In the genomic region with DNA sequence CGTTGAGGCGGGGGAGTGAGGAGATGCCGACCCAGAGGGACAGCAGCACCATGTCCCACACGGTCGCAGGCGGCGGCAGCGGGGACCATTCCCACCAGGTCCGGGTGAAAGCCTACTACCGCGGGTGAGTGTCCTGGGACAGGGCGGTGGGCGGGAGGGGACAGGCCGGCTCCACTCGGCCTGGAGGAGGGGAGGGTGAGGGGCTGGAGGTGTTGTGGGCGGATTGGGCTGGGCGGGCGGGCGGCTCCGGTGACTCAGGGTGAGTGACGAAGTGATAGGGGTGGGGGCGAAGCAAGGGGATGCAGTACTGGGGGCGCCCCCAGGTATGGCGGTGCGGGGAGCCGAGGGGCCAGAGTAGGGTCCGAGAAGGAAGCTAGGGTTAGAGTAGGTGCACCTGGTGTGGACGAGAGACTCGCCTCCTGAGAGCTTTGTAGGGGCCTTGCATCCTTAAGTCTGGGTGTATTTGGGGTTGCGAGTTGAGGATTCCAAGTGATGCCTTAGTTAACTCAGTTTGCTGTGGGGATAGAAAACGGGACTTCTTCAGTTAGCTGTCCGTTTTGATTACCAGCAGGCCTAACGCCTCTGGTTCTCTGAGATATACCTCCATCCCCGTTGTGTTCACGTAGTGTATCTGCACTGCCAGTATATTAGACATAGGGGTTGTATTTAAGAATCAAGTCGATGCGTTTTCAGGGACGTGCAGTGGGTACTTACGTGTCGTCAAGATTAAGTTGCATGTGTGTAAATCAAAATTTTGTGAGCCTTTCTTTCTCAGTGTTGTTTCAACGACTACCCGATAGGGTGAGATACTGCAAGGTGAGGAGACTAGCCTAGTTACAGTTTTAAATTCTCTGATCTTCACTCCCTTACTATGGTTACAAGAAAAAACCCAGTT, we compare ENCODE assay signal across 8 cellular contexts. TPM values are rescaled to one million over a fixed set of nuclear protein-coding genes. Genes with fewer than 3 reads are reported as not detected.
DNase-seq lines count a peak whose midpoint lies in the region; ATAC-seq, FAIRE-seq and TF ChIP-seq lines count a peak whose summit lies in the region.

No MANE protein-coding gene starts in this region.

- H3K4me2 ChIP-seq in keratinocyte (ENCODE audit: control insufficient read depth, extremely low read depth, insufficient read depth, low read depth, low read length) = peak overlapping the region; percentile 88

- peak overlapping the region; percentile 76 for H3K4me3 ChIP-seq in HUES6 (ENCODE audit: low read depth, low read length)
- H3K4me3 ChIP-seq in bronchial epithelial cell (ENCODE audit: low read depth, low read length) = peak overlapping the region; percentile 90
- peak overlapping the region; percentile 76 to 95 (median 76) for H3K4me3 ChIP-seq in keratinocyte (ENCODE audit: control insufficient read depth in 2 of 3, extremely low read depth in 1 of 3, insufficient read depth in 2 of 3, low read depth in 1 of 3, low read length in 3 of 3)

- H3K9ac ChIP-seq in HUES6 (ENCODE audit: low read length) (peak overlapping the region; percentile 98), keratinocyte (ENCODE audit: control insufficient read depth, extremely low read depth, insufficient read depth, low read length) (peak overlapping the region; percentile 97)

- H3K79me2 ChIP-seq in keratinocyte (ENCODE audit: control insufficient read depth, insufficient read depth, low read length) = peaks cover 51% of the 10 kb centered on the region

- H3K9me1 ChIP-seq in keratinocyte (ENCODE audit: control insufficient read depth, extremely low read depth, insufficient read depth, low read length) = no peaks in the 10 kb centered on the region

- dilution Hi-C loops in keratinocyte (cut with MboI; ENCODE audit: extremely low pct_ligation_motif_present, low sequenced_read_pairs) = no loop called here

- DNase-seq in DMS 273 treated with DMSO at 0.1 percent for 48 hours (lab: John Stamatoyannopoulos, UW) (peak; percentile 56), T-helper 2 cell (peak in 4 of 5 experiments; percentile 11 to 74 (median 18)), bronchial epithelial cell (ENCODE audit: low read depth) (peak; percentile 51), keratinocyte (ENCODE audit: low read depth, low spot score) (no peak), NCI-H187 (lab: John Stamatoyannopoulos, UW) (no peak)
- DNase-seq in stimulated activated CD4-positive, alpha-beta T cell treated with anti-CD3 and anti-CD28 coated beads, Interleukin-15, amount 100 ng/mL, for 1 hour (ENCODE audit: low read depth in 1 of 2, low spot score in 1 of 2) = peak; percentile 3 to 26

- peak; percentile 32 for ATAC-seq in GM21360 (IDR thresholded peaks at IDR 0.05; ENCODE audit: unreplicated experiment)

- H3K27me3 ChIP-seq in HUES6 (ENCODE audit: control insufficient read depth, insufficient read depth, low read length) = no peaks in the 10 kb centered on the region
- no peaks in the 10 kb centered on the region for H3K27me3 ChIP-seq in bronchial epithelial cell (ENCODE audit: control insufficient read depth, insufficient read depth, low read length)
- no peaks in the 10 kb centered on the region for H3K27me3 ChIP-seq in keratinocyte (ENCODE audit: control insufficient read depth, extremely low read depth, insufficient read depth, low read length)

- peak overlapping the region; percentile 60 for H2AFZ ChIP-seq in keratinocyte (ENCODE audit: control insufficient read depth, low read length)

- H3K36me3 ChIP-seq in HUES6 (ENCODE audit: control insufficient read depth, insufficient read depth, low read length) = no peaks in the 10 kb centered on the region
- no peaks in the 10 kb centered on the region for H3K36me3 ChIP-seq in bronchial epithelial cell (ENCODE audit: control insufficient read depth, insufficient read depth, low read length)
- no peaks in the 10 kb centered on the region for H3K36me3 ChIP-seq in keratinocyte (ENCODE audit: control insufficient read depth in 2 of 2, extremely low read depth in 1 of 2, insufficient read depth in 2 of 2, low read length in 2 of 2)

- H3K9me3 ChIP-seq in HUES6 (ENCODE audit: control insufficient read depth, insufficient read depth, low read depth, low read length) (no peaks in the 10 kb centered on the region), keratinocyte (ENCODE audit: control insufficient read depth, low read depth, low read length) (no peaks in the 10 kb centered on the region)

- H3K4me1 ChIP-seq in HUES6 (ENCODE audit: control insufficient read depth, insufficient read depth, low read length) = peaks cover 17% of the 10 kb centered on the region
- peaks cover 39% of the 10 kb centered on the region for H3K4me1 ChIP-seq in keratinocyte (ENCODE audit: control insufficient read depth, extremely low read depth, insufficient read depth, low read length)

- no peak for FAIRE-seq in bronchial epithelial cell (lab: Jason Lieb, UNC)
- peak; percentile 70 for FAIRE-seq in keratinocyte (lab: Jason Lieb, UNC)

- no peaks in the 10 kb centered on the region for H4K20me1 ChIP-seq in keratinocyte (ENCODE audit: control insufficient read depth, extremely low read depth, insufficient read depth, low read length)

- TF ChIP-seq CTCF in bronchial epithelial cell (IDR thresholded peaks at IDR 0.05; ENCODE audit: insufficient read depth, low read length, severe bottlenecking) = no peak
- TF ChIP-seq CTCF in keratinocyte (optimal IDR thresholded peaks at IDR 0.05 in 1 of 3, IDR thresholded peaks at IDR 0.05 in 1 of 3, conservative IDR thresholded peaks at IDR 0.05 in 1 of 3; ENCODE audit: extremely low read depth in 1 of 3, insufficient read depth in 2 of 3, low read length in 3 of 3) = peak in 1 of 3 experiments; percentile 10

- H3K27ac ChIP-seq in HUES6 (ENCODE audit: low read depth, low read length) (peak overlapping the region; percentile 98), keratinocyte (ENCODE audit: control insufficient read depth, insufficient read depth, low read length) (peak overlapping the region; percentile 99)

RNA-seq across cellular contexts. Expression of a gene that starts 0.7 kb away (rescaled TPM):
- total RNA-seq in bronchial epithelial cell = 58.7 and 81.8 TPM in 2 replicates
- 34.9 to 53.5 TPM (median 35.9 TPM) in 3 replicates for polyA plus RNA-seq in keratinocyte
- polyA plus RNA-seq in keratinocyte (2011; ENCODE audit: low read depth) = 39.1 TPM
- 26.0 and 49.9 TPM in 2 replicates for polyA plus RNA-seq in keratinocyte (2011; cell fraction: cytosol; rRNA removed)
- 35.9 and 55.4 TPM in 2 replicates for polyA plus RNA-seq in keratinocyte (2011; cell fraction: nucleus; rRNA removed)
- 31.0 and 38.8 TPM in 2 replicates for polyA plus RNA-seq in keratinocyte (2012; ENCODE audit: low replicate concordance)
- 9.6 to 73.5 TPM (median 41.1 TPM) in 3 replicates for polyA minus RNA-seq in keratinocyte
- 42.4 TPM for polyA minus RNA-seq in keratinocyte (2011; cell fraction: cytosol; rRNA and poly(A)+ RNA removed)
- 36.2 and 73.1 TPM in 2 replicates for polyA minus RNA-seq in keratinocyte (2011; cell fraction: nucleus; rRNA and poly(A)+ RNA removed)

RNA-seq across cellular contexts. Expression of a gene that starts 41.4 kb away (rescaled TPM):
- 13.7 TPM in 2 replicates for total RNA-seq in bronchial epithelial cell
- 32.2 to 37.6 TPM (median 37.5 TPM) in 3 replicates for polyA plus RNA-seq in keratinocyte
- polyA plus RNA-seq in keratinocyte (2011; ENCODE audit: low read depth) = 4.2 TPM
- polyA plus RNA-seq in keratinocyte (2011; cell fraction: cytosol; rRNA removed) = 18.0 and 35.8 TPM in 2 replicates
- polyA plus RNA-seq in keratinocyte (2011; cell fraction: nucleus; rRNA removed) = 59.9 and 63.9 TPM in 2 replicates
- polyA plus RNA-seq in keratinocyte (2012; ENCODE audit: low replicate concordance) = 14.1 and 14.6 TPM in 2 replicates
- 134 to 139 TPM (median 136 TPM) in 3 replicates for polyA minus RNA-seq in keratinocyte
- 13.8 TPM for polyA minus RNA-seq in keratinocyte (2011; cell fraction: cytosol; rRNA and poly(A)+ RNA removed)
- 32.9 and 73.2 TPM in 2 replicates for polyA minus RNA-seq in keratinocyte (2011; cell fraction: nucleus; rRNA and poly(A)+ RNA removed)

Comparison
In these comparisons a context has a peak if more than half of its experiments do, and no peak if none do; other contexts are left out.
1. DNase-seq: peak in DMS 273 treated with DMSO at 0.1 percent for 48 hours (single experiment), T-helper 2 cell (4 of 5), bronchial epithelial cell (single experiment) and stimulated activated CD4-positive, alpha-beta T cell treated with anti-CD3 and anti-CD28 coated beads, Interleukin-15, amount 100 ng/mL, for 1 hour (2 of 2); none in keratinocyte (single experiment) and NCI-H187 (0 of 2).
2. Peak in every context shown above with its lines, with median percentiles within 50 percentile points of each other: H3K4me3 ChIP-seq.